Comparison of ENCODE assay signal across 12 cellular contexts in genomic region chr19:49491804-49492572, GRCh38. TPM values are rescaled to one million over a fixed set of nuclear protein-coding genes. Genes with fewer than 3 reads are reported as not detected.
DNase-seq lines count a peak whose midpoint lies in the region; ATAC-seq, FAIRE-seq and TF ChIP-seq lines count a peak whose summit lies in the region.
"Had no signal": no experiment of that assay in that cellular context is flagged by ENCODE, and none has a peak within 500 bp of the region (broad histone marks: within the 10 kb centered on the region; RNA-seq: fewer than 3 reads in every experiment).

No MANE protein-coding gene starts in this region.

- TSS peak; percentile 26 for BruUV-seq in HepG2 (replicated peaks; lab: Mats Ljungman, UMichigan)

- ATAC-seq in HepG2 (no peak), right lobe of liver (no peak), GM18870 (IDR thresholded peaks at IDR 0.05; ENCODE audit: unreplicated experiment) (no peak), GM19395 (IDR thresholded peaks at IDR 0.05; ENCODE audit: unreplicated experiment) (no peak)

- TF ChIP-seq POLR2A in HepG2 (IDR thresholded peaks at IDR 0.05; ENCODE audit: insufficient read depth in 1 of 2, low read depth in 2 of 2, low read length in 2 of 2) (no peak), right lobe of liver (IDR thresholded peaks at IDR 0.05) (no peak)

- H3K9ac ChIP-seq in HepG2 (ENCODE audit: insufficient read depth, low read depth, low read length) = no peak overlapping the region

- no peak for TF ChIP-seq RAD21 in HepG2 (CRISPR knock-in tag; IDR thresholded peaks at IDR 0.05)

- intact Hi-C loops in HepG2 (cut with micrococcal nuclease; ENCODE audit: unreplicated experiment) = no loop called here
- intact Hi-C loops in right lobe of liver (cut with DNase I) = no loop called here

- H3K9me3 ChIP-seq in HepG2 (ENCODE audit: low read length) = no peaks in the 10 kb centered on the region
- no peaks in the 10 kb centered on the region for H3K9me3 ChIP-seq in right lobe of liver

- H3K27me3 Mint-ChIP-seq in chondrocyte (ENCODE audit: low read depth) = no peaks in the 10 kb centered on the region
- peaks cover 6% of the 10 kb centered on the region for H3K27me3 Mint-ChIP-seq in stimulated activated naive CD8-positive, alpha-beta T cell treated with anti-CD3 and anti-CD28 coated beads, Interleukin-15, Interleukin-2, amounts not matched to agents 100 ng/mL and 50 ng/mL, for 24 hours

- H3K4me3 Mint-ChIP-seq in chondrocyte (ENCODE audit: unreplicated experiment) = no peak overlapping the region
- peak overlapping the region; percentile 60 for H3K4me3 Mint-ChIP-seq in stimulated activated naive CD8-positive, alpha-beta T cell treated with anti-CD3 and anti-CD28 coated beads, Interleukin-15, Interleukin-2, amounts not matched to agents 100 ng/mL and 50 ng/mL, for 24 hours

- TF ChIP-seq EP300 in HepG2 (IDR thresholded peaks at IDR 0.05; ENCODE audit: low read depth in 2 of 2, low read length in 2 of 2) = no peak
- TF ChIP-seq EP300 in HepG2 (CRISPR knock-in tag; IDR thresholded peaks at IDR 0.05; ENCODE audit: borderline replicate concordance) = no peak

- H3K36me3 ChIP-seq in HepG2 (replicated peaks in 1 of 2; ENCODE audit: control insufficient read depth in 1 of 2, insufficient read depth in 2 of 2, low read length in 2 of 2) (peaks cover 19 to 40% of the 10 kb centered on the region in 2 experiments), right lobe of liver (peaks cover 15 to 40% (median 27%) of the 10 kb centered on the region in 4 donors)

- H3K4me3 ChIP-seq in HepG2 (replicated peaks in 1 of 3; ENCODE audit: insufficient read depth in 1 of 3, low read depth in 2 of 3, low read length in 3 of 3) (no peak overlapping the region), right lobe of liver (no peak overlapping the region)

- H3K4me1 ChIP-seq in HepG2 (ENCODE audit: insufficient read depth, low read length) (peaks cover 32% of the 10 kb centered on the region), right lobe of liver (peaks cover 0 to 14% (median 5%) of the 10 kb centered on the region in 4 donors)

- peak overlapping the region; percentile 17 for H3K27ac Mint-ChIP-seq in chondrocyte (ENCODE audit: unreplicated experiment)
- H3K27ac Mint-ChIP-seq in stimulated activated naive CD8-positive, alpha-beta T cell treated with anti-CD3 and anti-CD28 coated beads, Interleukin-15, Interleukin-2, amounts not matched to agents 100 ng/mL and 50 ng/mL, for 24 hours = peak overlapping the region; percentile 100

- WGBS in HepG2 (ENCODE audit: low lambda C conversion rate) = 90% methylated on average over 4 of the region's 7 CpGs
- 65% methylated on average over 6 of the region's 7 CpGs for WGBS in right lobe of liver (ENCODE audit: insufficient coverage, low coverage, low lambda C conversion rate, missing lambda C conversion rate)

- H3K4me1 Mint-ChIP-seq in chondrocyte (ENCODE audit: low read depth) = peaks cover 28% of the 10 kb centered on the region
- H3K4me1 Mint-ChIP-seq in stimulated activated naive CD8-positive, alpha-beta T cell treated with anti-CD3 and anti-CD28 coated beads, Interleukin-15, Interleukin-2, amounts not matched to agents 100 ng/mL and 50 ng/mL, for 24 hours (ENCODE audit: low read depth) = peaks cover 66% of the 10 kb centered on the region

- H4K20me1 ChIP-seq in HepG2 (ENCODE audit: insufficient read depth, low read length) = peaks cover 45% of the 10 kb centered on the region

- no peaks in the 10 kb centered on the region for H3K9me3 Mint-ChIP-seq in chondrocyte (ENCODE audit: low read depth)
- no peaks in the 10 kb centered on the region for H3K9me3 Mint-ChIP-seq in stimulated activated naive CD8-positive, alpha-beta T cell treated with anti-CD3 and anti-CD28 coated beads, Interleukin-15, Interleukin-2, amounts not matched to agents 100 ng/mL and 50 ng/mL, for 24 hours

- CTCF ChIA-PET in HepG2 (lab: Yijun Ruan, JAX; ENCODE audit: low intra/inter-chr PET ratio, low total read pairs) = no interaction called here

- POLR2A ChIA-PET in HepG2 (lab: Yijun Ruan, JAX) = interaction anchor here (0.7 to 1.8 kb wide), 6 partner anchors 13 to 148 kb away, joined by 3 to 10 read pairs (median 4); partner anchors contain the start of genes ALDH16A1, FCGRT, NOSIP and PIH1D1

- no peak for FAIRE-seq in HepG2 (lab: Jason Lieb, UNC)
- FAIRE-seq: frontal cortex had no signal

- H3K27me3 ChIP-seq in HepG2 (ENCODE audit: control insufficient read depth in 1 of 2, insufficient read depth in 2 of 2, low read length in 2 of 2) = peaks cover 0 to 6% of the 10 kb centered on the region in 2 experiments; a peak in 1 of 5 replicates
- no peaks in the 10 kb centered on the region for H3K27me3 ChIP-seq in right lobe of liver

- peaks cover 43% of the 10 kb centered on the region for H3K36me3 Mint-ChIP-seq in chondrocyte (ENCODE audit: low read depth)
- peaks cover 65% of the 10 kb centered on the region for H3K36me3 Mint-ChIP-seq in stimulated activated naive CD8-positive, alpha-beta T cell treated with anti-CD3 and anti-CD28 coated beads, Interleukin-15, Interleukin-2, amounts not matched to agents 100 ng/mL and 50 ng/mL, for 24 hours (ENCODE audit: low read depth)

- H3K27ac ChIP-seq in HepG2 (ENCODE audit: extremely low read length, insufficient read depth, low read length) = peak overlapping the region; percentile 27
- no peak overlapping the region for H3K27ac ChIP-seq in right lobe of liver

- H3K4me2 ChIP-seq in HepG2 (ENCODE audit: low read depth, low read length) = no peak overlapping the region

- in situ Hi-C loops in HepG2 (cut with HindIII; ENCODE audit: extremely low pct_ligation_motif_present, low pct_unique_long_range_greater_than_20kb) = no loop called here

- TF ChIP-seq CTCF in HepG2 (CRISPR knock-in tag; IDR thresholded peaks at IDR 0.05) = no peak
- TF ChIP-seq CTCF in right lobe of liver (IDR thresholded peaks at IDR 0.05) = no peak
- TF ChIP-seq CTCF in chondrocyte (IDR thresholded peaks at IDR 0.05) = no peak

- H2AFZ ChIP-seq in HepG2 (ENCODE audit: low read length) = no peak overlapping the region

- H3K79me2 ChIP-seq in HepG2 (ENCODE audit: insufficient read depth, low read length) = peaks cover 44% of the 10 kb centered on the region

- no peak for DNase-seq in HepG2 (ENCODE audit: low spot score)
- no peak for DNase-seq in right lobe of liver
- DNase-seq in RKO (ENCODE audit: low spot score) = peak; percentile 50
- DNase-seq in chondrocyte (ENCODE audit: low spot score) = no peak
- no peak for DNase-seq in NK-92 (lab: John Stamatoyannopoulos, UW; ENCODE audit: unreplicated experiment)
- DNase-seq: COR-L47, NCI-H345, SHP77 treated with DMSO at 0.1 percent for 48 hours had no signal

RNA-seq across cellular contexts. Expression of gene RPS11, which starts 4.2 kb away (rescaled TPM):
- total RNA-seq in HepG2 (2016; rRNA removed; fragmentation: Illumina TruSeq; extraction: Trizol) = 2,345 and 2,734 TPM in 2 replicates
- total RNA-seq in HepG2 (2016; cell fraction: cytosol; rRNA removed; fragmentation: Illumina TruSeq; extraction: Trizol; ENCODE audit: low read depth) = 3,922 and 3,962 TPM in 2 replicates
- 2,320 and 2,893 TPM in 2 replicates for total RNA-seq in HepG2 (2016; cell fraction: insoluble cytoplasmic fraction; rRNA removed; fragmentation: Illumina TruSeq; extraction: Trizol)
- 5,292 and 5,634 TPM in 2 replicates for total RNA-seq in HepG2 (2016; cell fraction: membrane; rRNA removed; fragmentation: Illumina TruSeq; extraction: Trizol)
- total RNA-seq in HepG2 (2016; cell fraction: nucleus; rRNA removed; fragmentation: Illumina TruSeq; extraction: Trizol) = 817 and 896 TPM in 2 replicates
- polyA plus RNA-seq in HepG2 (2011; rRNA removed) = 2,839 and 2,896 TPM in 2 replicates
- 6,087 and 6,094 TPM in 2 replicates for polyA plus RNA-seq in HepG2 (2011; cell fraction: cytosol; rRNA removed)
- 1,822 and 1,919 TPM in 2 replicates for polyA plus RNA-seq in HepG2 (2011; cell fraction: nucleus; rRNA removed)
- 3,444 and 3,595 TPM in 2 replicates for polyA plus RNA-seq in HepG2 (2012)
- polyA plus RNA-seq in HepG2 (2016; cell fraction: cytosol; fragmentation: Illumina TruSeq; extraction: Trizol; ENCODE audit: low read depth) = 4,821 and 5,462 TPM in 2 replicates
- polyA plus RNA-seq in HepG2 (2016; cell fraction: insoluble cytoplasmic fraction; fragmentation: Illumina TruSeq; extraction: Trizol; ENCODE audit: low read depth) = 3,269 and 3,282 TPM in 2 replicates
- 6,240 and 6,461 TPM in 2 replicates for polyA plus RNA-seq in HepG2 (2016; cell fraction: membrane; fragmentation: Illumina TruSeq; extraction: Trizol; ENCODE audit: low read depth)
- 1,822 and 1,918 TPM in 2 replicates for polyA plus RNA-seq in HepG2 (2016; cell fraction: nucleus; fragmentation: Illumina TruSeq; extraction: Trizol; ENCODE audit: insufficient read depth, low read depth)
- polyA minus RNA-seq in HepG2 (2011; rRNA and poly(A)+ RNA removed; ENCODE audit: low replicate concordance) = 1,415 and 1,765 TPM in 2 replicates
- 470 and 550 TPM in 2 replicates for polyA minus RNA-seq in HepG2 (2011; cell fraction: cytosol; rRNA and poly(A)+ RNA removed)
- polyA minus RNA-seq in HepG2 (2011; cell fraction: nucleus; rRNA and poly(A)+ RNA removed) = 202 and 266 TPM in 2 replicates
- 1,000 to 10,000 TPM in 2 of 6 experiments, 100 to 1,000 TPM in 4; 417 to 1,739 (median 617) TPM for total RNA-seq in right lobe of liver
- total RNA-seq in chondrocyte = 1,193 to 1,478 TPM (median 1,199 TPM) in 3 replicates

RNA-seq across cellular contexts. Expression of gene RPL13A, which starts 4.6 kb away (rescaled TPM):
- total RNA-seq in HepG2 (2016; rRNA removed; fragmentation: Illumina TruSeq; extraction: Trizol) (2,601 and 3,137 TPM in 2 replicates), right lobe of liver (100 to 1,000 TPM; 675 to 992 (median 801) TPM), chondrocyte (1,566 to 1,771 TPM (median 1,602 TPM) in 3 replicates)
- 4,258 and 4,636 TPM in 2 replicates for total RNA-seq in HepG2 (2016; cell fraction: cytosol; rRNA removed; fragmentation: Illumina TruSeq; extraction: Trizol; ENCODE audit: low read depth)
- total RNA-seq in HepG2 (2016; cell fraction: insoluble cytoplasmic fraction; rRNA removed; fragmentation: Illumina TruSeq; extraction: Trizol) = 2,656 and 3,295 TPM in 2 replicates
- 7,013 and 7,095 TPM in 2 replicates for total RNA-seq in HepG2 (2016; cell fraction: membrane; rRNA removed; fragmentation: Illumina TruSeq; extraction: Trizol)
- 1,096 and 1,183 TPM in 2 replicates for total RNA-seq in HepG2 (2016; cell fraction: nucleus; rRNA removed; fragmentation: Illumina TruSeq; extraction: Trizol)
- polyA plus RNA-seq in HepG2 (2011; rRNA removed) = 3,407 and 3,954 TPM in 2 replicates
- 2,986 and 5,309 TPM in 2 replicates for polyA plus RNA-seq in HepG2 (2011; cell fraction: cytosol; rRNA removed)
- polyA plus RNA-seq in HepG2 (2011; cell fraction: nucleus; rRNA removed) = 2,708 and 2,782 TPM in 2 replicates
- 2,954 and 4,264 TPM in 2 replicates for polyA plus RNA-seq in HepG2 (2012)
- 5,376 and 5,987 TPM in 2 replicates for polyA plus RNA-seq in HepG2 (2016; cell fraction: cytosol; fragmentation: Illumina TruSeq; extraction: Trizol; ENCODE audit: low read depth)
- polyA plus RNA-seq in HepG2 (2016; cell fraction: insoluble cytoplasmic fraction; fragmentation: Illumina TruSeq; extraction: Trizol; ENCODE audit: low read depth) = 3,762 and 3,802 TPM in 2 replicates
- 7,707 and 8,057 TPM in 2 replicates for polyA plus RNA-seq in HepG2 (2016; cell fraction: membrane; fragmentation: Illumina TruSeq; extraction: Trizol; ENCODE audit: low read depth)
- polyA plus RNA-seq in HepG2 (2016; cell fraction: nucleus; fragmentation: Illumina TruSeq; extraction: Trizol; ENCODE audit: insufficient read depth, low read depth) = 2,294 and 2,333 TPM in 2 replicates
- 2,394 and 2,613 TPM in 2 replicates for polyA minus RNA-seq in HepG2 (2011; rRNA and poly(A)+ RNA removed; ENCODE audit: low replicate concordance)
- 898 and 937 TPM in 2 replicates for polyA minus RNA-seq in HepG2 (2011; cell fraction: cytosol; rRNA and poly(A)+ RNA removed)
- polyA minus RNA-seq in HepG2 (2011; cell fraction: nucleus; rRNA and poly(A)+ RNA removed) = 1,540 and 1,647 TPM in 2 replicates

RNA-seq across cellular contexts. Expression of gene FLT3LG, which starts 18.0 kb away (rescaled TPM):
- total RNA-seq in HepG2 (2016; rRNA removed; fragmentation: Illumina TruSeq; extraction: Trizol) (0.58 and 1.5 TPM in 2 replicates), right lobe of liver (1 to 10 TPM in 5 of 6 experiments, under 1 TPM in 1; 0.80 to 4.4 (median 2.3) TPM), chondrocyte (1.6 to 3.4 TPM (median 1.9 TPM) in 3 replicates)
- total RNA-seq in HepG2 (2016; cell fraction: cytosol; rRNA removed; fragmentation: Illumina TruSeq; extraction: Trizol; ENCODE audit: low read depth) = 2.3 and 2.9 TPM in 2 replicates
- 0.67 and 1.4 TPM in 2 replicates for total RNA-seq in HepG2 (2016; cell fraction: insoluble cytoplasmic fraction; rRNA removed; fragmentation: Illumina TruSeq; extraction: Trizol)
- 2.2 and 2.3 TPM in 2 replicates for total RNA-seq in HepG2 (2016; cell fraction: membrane; rRNA removed; fragmentation: Illumina TruSeq; extraction: Trizol)
- 1.3 and 2.9 TPM in 2 replicates for total RNA-seq in HepG2 (2016; cell fraction: nucleus; rRNA removed; fragmentation: Illumina TruSeq; extraction: Trizol)
- polyA plus RNA-seq in HepG2 (2011; rRNA removed) = 2.6 and 3.0 TPM in 2 replicates
- 1.1 and 1.7 TPM in 2 replicates for polyA plus RNA-seq in HepG2 (2011; cell fraction: cytosol; rRNA removed)
- polyA plus RNA-seq in HepG2 (2011; cell fraction: nucleus; rRNA removed) = 5.2 and 6.9 TPM in 2 replicates
- polyA plus RNA-seq in HepG2 (2012) = 2.0 and 4.6 TPM in 2 replicates
- 4.2 and 4.4 TPM in 2 replicates for polyA plus RNA-seq in HepG2 (2016; cell fraction: cytosol; fragmentation: Illumina TruSeq; extraction: Trizol; ENCODE audit: low read depth)
- polyA plus RNA-seq in HepG2 (2016; cell fraction: insoluble cytoplasmic fraction; fragmentation: Illumina TruSeq; extraction: Trizol; ENCODE audit: low read depth) = 2.3 and 2.4 TPM in 2 replicates
- polyA plus RNA-seq in HepG2 (2016; cell fraction: membrane; fragmentation: Illumina TruSeq; extraction: Trizol; ENCODE audit: low read depth) = 2.5 and 3.6 TPM in 2 replicates
- 7.4 and 8.8 TPM in 2 replicates for polyA plus RNA-seq in HepG2 (2016; cell fraction: nucleus; fragmentation: Illumina TruSeq; extraction: Trizol; ENCODE audit: insufficient read depth, low read depth)
- 1.2 and 1.7 TPM in 2 replicates for polyA minus RNA-seq in HepG2 (2011; rRNA and poly(A)+ RNA removed; ENCODE audit: low replicate concordance)
- polyA minus RNA-seq in HepG2 (2011; cell fraction: cytosol; rRNA and poly(A)+ RNA removed) = 0.79 and 2.5 TPM in 2 replicates
- 0.90 and 1.1 TPM in 2 replicates for polyA minus RNA-seq in HepG2 (2011; cell fraction: nucleus; rRNA and poly(A)+ RNA removed)

RNA-seq across cellular contexts. Expression of gene FCGRT, which starts 20.5 kb away (rescaled TPM):
- total RNA-seq in HepG2 (2016; rRNA removed; fragmentation: Illumina TruSeq; extraction: Trizol) (124 and 225 TPM in 2 replicates), right lobe of liver (100 to 1,000 TPM; 123 to 335 (median 245) TPM), chondrocyte (103 to 112 TPM (median 103 TPM) in 3 replicates)
- total RNA-seq in HepG2 (2016; cell fraction: cytosol; rRNA removed; fragmentation: Illumina TruSeq; extraction: Trizol; ENCODE audit: low read depth) = 222 and 258 TPM in 2 replicates
- total RNA-seq in HepG2 (2016; cell fraction: insoluble cytoplasmic fraction; rRNA removed; fragmentation: Illumina TruSeq; extraction: Trizol) = 102 and 228 TPM in 2 replicates
- 261 and 289 TPM in 2 replicates for total RNA-seq in HepG2 (2016; cell fraction: membrane; rRNA removed; fragmentation: Illumina TruSeq; extraction: Trizol)
- total RNA-seq in HepG2 (2016; cell fraction: nucleus; rRNA removed; fragmentation: Illumina TruSeq; extraction: Trizol) = 141 and 165 TPM in 2 replicates
- polyA plus RNA-seq in HepG2 (2011; rRNA removed) = 121 and 149 TPM in 2 replicates
- 105 and 151 TPM in 2 replicates for polyA plus RNA-seq in HepG2 (2011; cell fraction: cytosol; rRNA removed)
- polyA plus RNA-seq in HepG2 (2011; cell fraction: nucleus; rRNA removed) = 256 and 257 TPM in 2 replicates
- 143 and 177 TPM in 2 replicates for polyA plus RNA-seq in HepG2 (2012)
- polyA plus RNA-seq in HepG2 (2016; cell fraction: cytosol; fragmentation: Illumina TruSeq; extraction: Trizol; ENCODE audit: low read depth) = 245 and 266 TPM in 2 replicates
- polyA plus RNA-seq in HepG2 (2016; cell fraction: insoluble cytoplasmic fraction; fragmentation: Illumina TruSeq; extraction: Trizol; ENCODE audit: low read depth) = 107 and 130 TPM in 2 replicates
- 257 and 263 TPM in 2 replicates for polyA plus RNA-seq in HepG2 (2016; cell fraction: membrane; fragmentation: Illumina TruSeq; extraction: Trizol; ENCODE audit: low read depth)
- polyA plus RNA-seq in HepG2 (2016; cell fraction: nucleus; fragmentation: Illumina TruSeq; extraction: Trizol; ENCODE audit: insufficient read depth, low read depth) = 289 and 295 TPM in 2 replicates
- polyA minus RNA-seq in HepG2 (2011; rRNA and poly(A)+ RNA removed; ENCODE audit: low replicate concordance) = 0.65 and 115 TPM in 2 replicates
- polyA minus RNA-seq in HepG2 (2011; cell fraction: cytosol; rRNA and poly(A)+ RNA removed) = 72.8 and 82.9 TPM in 2 replicates
- 27.6 and 29.2 TPM in 2 replicates for polyA minus RNA-seq in HepG2 (2011; cell fraction: nucleus; rRNA and poly(A)+ RNA removed)

RNA-seq across cellular contexts. Expression of gene RCN3, which starts 35.8 kb away (rescaled TPM):
- total RNA-seq in HepG2 (2016; rRNA removed; fragmentation: Illumina TruSeq; extraction: Trizol) (1.7 and 10.1 TPM in 2 replicates), right lobe of liver (10 to 100 TPM in 3 of 6 experiments, 1 to 10 TPM in 3; 5.3 to 18.0 (median 10.9) TPM), chondrocyte (233 to 326 TPM (median 298 TPM) in 3 replicates)
- 2.9 TPM in 2 replicates for total RNA-seq in HepG2 (2016; cell fraction: cytosol; rRNA removed; fragmentation: Illumina TruSeq; extraction: Trizol; ENCODE audit: low read depth)
- 2.5 and 10.4 TPM in 2 replicates for total RNA-seq in HepG2 (2016; cell fraction: insoluble cytoplasmic fraction; rRNA removed; fragmentation: Illumina TruSeq; extraction: Trizol)
- 3.9 and 4.3 TPM in 2 replicates for total RNA-seq in HepG2 (2016; cell fraction: membrane; rRNA removed; fragmentation: Illumina TruSeq; extraction: Trizol)
- total RNA-seq in HepG2 (2016; cell fraction: nucleus; rRNA removed; fragmentation: Illumina TruSeq; extraction: Trizol) = 12.9 and 16.5 TPM in 2 replicates
- 3.0 and 3.3 TPM in 2 replicates for polyA plus RNA-seq in HepG2 (2011; rRNA removed)
- 0.79 and 1.6 TPM in 2 replicates for polyA plus RNA-seq in HepG2 (2011; cell fraction: cytosol; rRNA removed)
- polyA plus RNA-seq in HepG2 (2011; cell fraction: nucleus; rRNA removed) = 33.2 and 45.9 TPM in 2 replicates
- 4.9 and 5.2 TPM in 2 replicates for polyA plus RNA-seq in HepG2 (2012)
- 4.8 and 4.9 TPM in 2 replicates for polyA plus RNA-seq in HepG2 (2016; cell fraction: cytosol; fragmentation: Illumina TruSeq; extraction: Trizol; ENCODE audit: low read depth)
- polyA plus RNA-seq in HepG2 (2016; cell fraction: insoluble cytoplasmic fraction; fragmentation: Illumina TruSeq; extraction: Trizol; ENCODE audit: low read depth) = 3.3 and 3.5 TPM in 2 replicates
- polyA plus RNA-seq in HepG2 (2016; cell fraction: membrane; fragmentation: Illumina TruSeq; extraction: Trizol; ENCODE audit: low read depth) = 4.3 and 6.1 TPM in 2 replicates
- polyA plus RNA-seq in HepG2 (2016; cell fraction: nucleus; fragmentation: Illumina TruSeq; extraction: Trizol; ENCODE audit: insufficient read depth, low read depth) = 61.4 and 74.8 TPM in 2 replicates
- 0.14 and 0.50 TPM in 2 replicates for polyA minus RNA-seq in HepG2 (2011; rRNA and poly(A)+ RNA removed; ENCODE audit: low replicate concordance)
- polyA minus RNA-seq in HepG2 (2011; cell fraction: cytosol; rRNA and poly(A)+ RNA removed) = not detected in 2 replicates
- 3.1 and 4.0 TPM in 2 replicates for polyA minus RNA-seq in HepG2 (2011; cell fraction: nucleus; rRNA and poly(A)+ RNA removed)
